In the genomic region with DNA sequence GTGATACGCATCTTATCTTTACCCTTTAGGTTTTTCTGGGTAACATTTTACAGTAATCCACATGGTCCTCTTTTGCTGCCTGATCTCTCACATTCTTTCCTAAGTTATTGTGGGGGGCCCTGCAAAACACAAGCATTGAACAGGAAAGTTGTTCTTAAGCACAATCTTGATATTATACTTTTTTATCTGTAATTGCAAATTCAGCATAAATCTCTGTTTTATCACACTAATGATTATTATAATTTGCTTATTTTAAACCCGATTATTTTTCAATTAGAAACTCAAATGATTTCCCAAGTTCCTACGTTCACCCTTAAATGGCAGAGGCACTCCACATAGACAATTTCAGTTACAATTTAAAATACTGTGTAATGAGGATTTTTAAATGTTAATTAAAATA, we compare ENCODE assay signal across 36 cellular contexts.
"Had no signal": no experiment of that assay in that cellular context is flagged by ENCODE, and none has a peak within 500 bp of the region (broad histone marks: within the 10 kb centered on the region; RNA-seq: fewer than 3 reads in every experiment).

No MANE protein-coding gene starts in this region.

- DNase-seq: Karpas-422, Kasumi-1, MG63, MM.1S, MV-4-11, NCI-H1048, NCI-H1092, NCI-H1092 treated with DMSO at 0.1 percent for 48 hours, NCI-H1105, NCI-H1105 treated with DMSO at 0.1 percent for 48 hours, NCI-H1417, NCI-H1417 treated with DMSO at 0.1 percent for 48 hours, NCI-H1436, NCI-H1436 treated with DMSO at 0.1 percent for 48 hours, NCI-H146, NCI-H1694, NCI-H1694 treated with DMSO at 0.1 percent for 48 hours, NCI-H187, NCI-H187 treated with DMSO at 0.1 percent for 48 hours, NCI-H1930, NCI-H2029, NCI-H2029 treated with DMSO at 0.1 percent for 48 hours, NCI-H2081, NCI-H2081 treated with DMSO at 0.1 percent for 48 hours, NCI-H2107, NCI-H2171, NCI-H2171 treated with DMSO at 0.1 percent for 48 hours, NCI-H2227 treated with DMSO at 0.1 percent for 48 hours, NCI-H226, NCI-H345, NCI-H446, NCI-H446 treated with DMSO at 0.1 percent for 48 hours, NCI-H510A, NCI-H510A treated with DMSO at 0.1 percent for 48 hours, NCI-H524, NCI-H524 treated with DMSO at 0.1 percent for 48 hours had no signal

- H3K36me3 ChIP-seq: MG63 had no signal

- H3K9me3 ChIP-seq: MG63 had no signal

- H3K27me3 ChIP-seq: MG63 had no signal

- H3K4me3 ChIP-seq: MG63 had no signal
